ENCODE assay signal across 24 cellular contexts in genomic region chr13:111948281-111948680, GRCh38.
"Had no signal": no experiment of that assay in that cellular context is flagged by ENCODE, and none has a peak within 500 bp of the region (broad histone marks: within the 10 kb centered on the region; RNA-seq: fewer than 3 reads in every experiment).

No MANE protein-coding gene starts in this region.

- DNase-seq: colonic mucosa; effector memory CD4-positive, alpha-beta T cell; foreskin keratinocyte; heart right ventricle; hippocampal formation; immature natural killer cell; kidney glomerular epithelial cell; left colon; left ventricle myocardium inferior; lower lobe of right lung; natural killer cell; occipital lobe; retina; right lobe of liver; small intestine; stimulated activated CD4-positive, alpha-beta T cell treated with anti-CD3 and anti-CD28 coated beads, Interleukin-12 subunit alpha, Interleukin-12 subunit beta, amount 100 ng/mL, for 4 hours; stimulated activated CD4-positive, alpha-beta T cell treated with anti-CD3 and anti-CD28 coated beads, Interleukin-1b, Interleukin-23, amount 100 ng/mL, for 48 hours; stimulated activated CD4-positive, alpha-beta T cell treated with anti-CD3 and anti-CD28 coated beads, Interleukin-4, amount 100 ng/mL, for 1 hour; stimulated activated CD8-positive, alpha-beta memory T cell treated with anti-CD3 and anti-CD28 coated beads, Interleukin-4, amount 100 ng/mL, for 48 hours; stimulated activated naive CD4-positive, alpha-beta T cell; substantia nigra; testis; upper lobe of left lung had no signal

- FAIRE-seq: endothelial cell of umbilical vein, small intestine had no signal
